In genomic region chr14:51185180-51185579, GRCh38 we compare ENCODE assay signal across 31 cellular contexts. TPM values are rescaled to one million over a fixed set of nuclear protein-coding genes. Genes with fewer than 3 reads are reported as not detected.
DNase-seq lines count a peak whose midpoint lies in the region; ATAC-seq, FAIRE-seq and TF ChIP-seq lines count a peak whose summit lies in the region.
"Had no signal": no experiment of that assay in that cellular context is flagged by ENCODE, and none has a peak within 500 bp of the region (broad histone marks: within the 10 kb centered on the region; RNA-seq: fewer than 3 reads in every experiment).

No MANE protein-coding gene starts in this region.

- no peak for TF ChIP-seq EP300 in K562 (IDR thresholded peaks at IDR 0.05; ENCODE audit: low read length)

- FAIRE-seq in K562 (lab: Jason Lieb, UNC) (no peak), D721Med (lab: Jason Lieb, UNC) (no peak)
- FAIRE-seq: RCC 7860 had no signal

- no peak for TF ChIP-seq CTCF in K562 (IDR thresholded peaks at IDR 0.05 in 2 of 3, conservative IDR thresholded peaks at IDR 0.05 in 1 of 3; ENCODE audit: insufficient read depth in 2 of 3, low read depth in 1 of 3, low read length in 3 of 3)
- TF ChIP-seq CTCF in D721Med (IDR thresholded peaks at IDR 0.05; ENCODE audit: insufficient read depth, missing control alignments), result no peak

- peak; percentile 0 for DNase-seq in NOMO-1 treated with DMSO at 0.1 percent for 48 hours (lab: John Stamatoyannopoulos, UW; ENCODE audit: unreplicated experiment)
- DNase-seq in NOMO-1 treated with dmso at 0.1 percent for 144 hours (lab: John Stamatoyannopoulos, UW; ENCODE audit: unreplicated experiment), result no peak
- DNase-seq in stimulated activated CD4-positive, alpha-beta T cell treated with anti-CD3 and anti-CD28 coated beads, Interleukin-4, amount 100 ng/mL, for 1 hour, result peak; percentile 5
- no peak for DNase-seq in stimulated activated CD4-positive, alpha-beta T cell treated with anti-CD3 and anti-CD28 coated beads, Interleukin-4, amount 100 ng/mL, for 24 hours
- no peak for DNase-seq in K562 (ENCODE audit: extremely low read depth in 1 of 4, low spot score in 3 of 4)
- no peak for DNase-seq in NCI-H69 (lab: John Stamatoyannopoulos, UW)
- no peak for DNase-seq in NCI-H446 treated with DMSO at 0.1 percent for 48 hours (lab: John Stamatoyannopoulos, UW)
- DNase-seq in D721Med (ENCODE audit: insufficient read length, low spot score), result no peak
- DNase-seq: 8988T; activated CD4-positive, alpha-beta T cell treated with anti-CD3 and anti-CD28 coated beads, Interleukin-2, amount 50 U/mL, for 1 hour; activated CD8-positive, alpha-beta memory T cell treated with anti-CD3 and anti-CD28 coated beads, Interleukin-2, amount 50 U/mL, for 4 hours; Caco-2; DND-41; GF-D8; GM23248; KG1; naive thymus-derived CD8-positive, alpha-beta T cell; NCI-H1417; NCI-H2029 treated with DMSO at 0.1 percent for 48 hours; right cardiac atrium; SHP77 treated with DMSO at 0.1 percent for 48 hours; stimulated activated naive CD4-positive, alpha-beta T cell treated with Interleukin-2 at 50 U/mL for 16 hours; testis had no signal

- no peak for TF ChIP-seq POLR2A in K562 (conservative IDR thresholded peaks at IDR 0.05)

- in situ Hi-C loops in K562 (cut with MboI), result no loop called here

- no peaks in the 10 kb centered on the region for H3K79me2 ChIP-seq in K562 (ENCODE audit: control insufficient read depth, insufficient read depth, low read length)
- H3K79me2 ChIP-seq: hepatocyte had no signal

- no peak for ATAC-seq in K562
- ATAC-seq: activated T-helper 17 cell treated with anti-CD3 and anti-CD28 coated beads, Interleukin-2, amount 50 U/mL, for 72 hours; gastroesophageal sphincter; naive thymus-derived CD8-positive, alpha-beta T cell; right cardiac atrium had no signal

- H3K9me1 ChIP-seq in K562 (ENCODE audit: control insufficient read depth, insufficient read depth, low read length), result no peaks in the 10 kb centered on the region

- 0% methylated on average over 3 of the region's 3 CpGs for WGBS in K562 (ENCODE audit: insufficient coverage, low coverage, missing lambda C conversion rate)

- no peaks in the 10 kb centered on the region for H4K20me1 ChIP-seq in K562 (replicated peaks; ENCODE audit: control insufficient read depth, insufficient read depth, low read length)

- H3K27me3 ChIP-seq in K562 (ENCODE audit: control insufficient read depth in 2 of 2, insufficient read depth in 2 of 2, low read length in 2 of 2), result no peaks in the 10 kb centered on the region
- H3K27me3 ChIP-seq: ascending aorta, gastroesophageal sphincter, hepatocyte, testis had no signal

- no peak overlapping the region for H3K4me2 ChIP-seq in K562 (ENCODE audit: insufficient read depth, low read length)
- H3K4me2 ChIP-seq: hepatocyte had no signal

- no peak overlapping the region for H3K9ac ChIP-seq in K562 (ENCODE audit: insufficient read depth in 1 of 2, low read depth in 2 of 2, low read length in 2 of 2)
- H3K9ac ChIP-seq: GM23248 had no signal

- H3K4me1 ChIP-seq in K562 (replicated peaks in 1 of 2; ENCODE audit: control insufficient read depth in 2 of 2, insufficient read depth in 2 of 2, low read length in 2 of 2), result no peaks in the 10 kb centered on the region
- H3K4me1 ChIP-seq: ascending aorta, Caco-2 had no signal

- H3K9me3 ChIP-seq in K562 (replicated peaks; ENCODE audit: control insufficient read depth, insufficient read depth, low read depth, low read length), result no peaks in the 10 kb centered on the region
- H3K9me3 ChIP-seq: ascending aorta, Caco-2, gastroesophageal sphincter, testis had no signal

- intact Hi-C loops in K562 (cut with micrococcal nuclease), result no loop called here

- POLR2A ChIA-PET in K562 (lab: Yijun Ruan, JAX), result no interaction called here

- CTCF ChIA-PET in K562 (lab: Yijun Ruan, JAX; ENCODE audit: low intra/inter-chr PET ratio), result no interaction called here

- no peak overlapping the region for H3K4me3 ChIP-seq in K562
- H3K4me3 ChIP-seq: ascending aorta, gastroesophageal sphincter, GM23248, hepatocyte, lung, testis had no signal

- H3K27ac ChIP-seq in K562 (ENCODE audit: extremely low read depth, low read depth, low read length), result no peak overlapping the region
- H3K27ac ChIP-seq: ascending aorta, C4-2B, gastroesophageal sphincter, GM23248, hepatocyte, testis, VCaP had no signal

- BruUV-seq in K562 (replicated peaks; lab: Mats Ljungman, UMichigan), result no TSS peak

- no peak for TF ChIP-seq RAD21 in K562 (CRISPR knock-in tag; conservative IDR thresholded peaks at IDR 0.05 in 1 of 2, IDR thresholded peaks at IDR 0.05 in 1 of 2)

- H3K36me3 ChIP-seq in K562 (ENCODE audit: control insufficient read depth, insufficient read depth, low read length), result no peaks in the 10 kb centered on the region
- H3K36me3 ChIP-seq: ascending aorta, gastroesophageal sphincter had no signal

- H2AFZ ChIP-seq in K562 (ENCODE audit: low read depth, low read length), result no peak overlapping the region
- H2AFZ ChIP-seq: GM23248, hepatocyte had no signal

TF ChIP-seq in K562, 482 proteins besides CTCF, POLR2A, EP300 and RAD21 (continues in another document):
- no peak for TF ChIP-seq THAP7 (CRISPR knock-in tag; IDR thresholded peaks at IDR 0.05)
- TF ChIP-seq SMAD2 (IDR thresholded peaks at IDR 0.05; ENCODE audit: low read depth, low read length), result no peak

RNA-seq across cellular contexts. Expression of gene TMX1, which starts 54.9 kb away (rescaled TPM):
- total RNA-seq in K562 (2011; cell fraction: chromatin; rRNA removed; ENCODE audit: low replicate concordance), result 22.8 and 67.0 TPM in 2 replicates
- 22.5 and 25.8 TPM in 2 replicates for total RNA-seq in K562 (2011; cell fraction: nucleolus; rRNA removed)
- 41.6 and 55.7 TPM in 2 replicates for total RNA-seq in K562 (2011; cell fraction: nucleoplasm; rRNA removed)
- total RNA-seq in K562 (2014; rRNA removed) (21.5 and 24.7 TPM in 2 replicates), K562 (2014; rRNA removed; fragmentation: Illumina TruSeq; extraction: Trizol) (45.1 and 53.7 TPM in 2 replicates), K562 (2015; rRNA removed; fragmentation: Illumina TruSeq; extraction: Trizol) (38.2 and 39.6 TPM in 2 replicates), K562 (2021) (34.7 and 38.9 TPM in 2 replicates)
- polyA plus RNA-seq in K562 (2011; rRNA removed) (18.5 and 28.4 TPM in 2 replicates), K562 (2014; fragmentation: Illumina TruSeq; extraction: Trizol) (28.0 and 28.9 TPM in 2 replicates), K562 (2014; fragmentation: Nextera tagmentation; extraction: Ambion mirVana) (100 to 1,000 TPM in 1 of 2 experiments, 10 to 100 TPM in 1; 77.3 to 101 TPM), K562 (2014; rRNA removed) (19.5 and 21.1 TPM in 2 replicates)
- 6.8 and 12.0 TPM in 2 replicates for polyA plus RNA-seq in K562 (2011; cell fraction: cytosol; rRNA removed)
- 6.7 and 7.1 TPM in 2 replicates for polyA plus RNA-seq in K562 (2011; cell fraction: nucleus; rRNA removed)
- 22.8 and 29.5 TPM in 2 replicates for polyA plus RNA-seq in K562 (2012)
- 29.7 and 31.8 TPM in 2 replicates for polyA minus RNA-seq in K562 (2011; rRNA and poly(A)+ RNA removed)
- polyA minus RNA-seq in K562 (2011; cell fraction: cytosol; rRNA and poly(A)+ RNA removed), result 17.8 and 21.6 TPM in 2 replicates
- polyA minus RNA-seq in K562 (2011; cell fraction: nucleus; rRNA and poly(A)+ RNA removed), result 16.3 and 34.8 TPM in 2 replicates

Comparison
In these comparisons a context has a peak if more than half of its experiments do, and no peak if none do; other contexts are left out.
1. DNase-seq: peak in NOMO-1 treated with DMSO at 0.1 percent for 48 hours (single experiment) and stimulated activated CD4-positive, alpha-beta T cell treated with anti-CD3 and anti-CD28 coated beads, Interleukin-4, amount 100 ng/mL, for 1 hour (single experiment); none in NOMO-1 treated with dmso at 0.1 percent for 144 hours (single experiment), stimulated activated CD4-positive, alpha-beta T cell treated with anti-CD3 and anti-CD28 coated beads, Interleukin-4, amount 100 ng/mL, for 24 hours (single experiment), K562 (0 of 4), NCI-H69 (single experiment), NCI-H446 treated with DMSO at 0.1 percent for 48 hours (single experiment) and D721Med (single experiment).